27 cellular contexts compared by ENCODE assay signal in genomic region chr2:120542911-120543527, GRCh38.
"Had no signal": no experiment of that assay in that cellular context is flagged by ENCODE, and none has a peak within 500 bp of the region (broad histone marks: within the 10 kb centered on the region; RNA-seq: fewer than 3 reads in every experiment).

No MANE protein-coding gene starts in this region.

- H3K9me3 ChIP-seq: heart right ventricle, left lung, mucosa of descending colon, ovary, right atrium auricular region, sigmoid colon, spleen, testis, thyroid gland, transverse colon, upper lobe of right lung, uterus had no signal

- H3K27me3 ChIP-seq: heart right ventricle, hepatocyte, left lung, ovary, right atrium auricular region, sigmoid colon, testis, thyroid gland, transverse colon, upper lobe of right lung, uterus had no signal

- H3K4me1 ChIP-seq: testis, uterus had no signal

- H3K4me1 Mint-ChIP-seq: naive thymus-derived CD4-positive, alpha-beta T cell; stimulated activated memory B cell treated with anti-CD40 and anti-IgM and Interleukin-4, amounts not matched to agents 10 μg/mL and 1 μg/mL and 100 μg/mL, for 72 hours; stimulated activated naive CD8-positive, alpha-beta T cell treated with anti-CD3 and anti-CD28 coated beads, Interleukin-15, amount 100 ng/mL, for 72 hours had no signal

- H3K27ac Mint-ChIP-seq: natural killer cell treated with Interleukin-12 subunit alpha and Interleukin-12 subunit beta and Interleukin-15 and Interleukin-18, amount 100 ng/mL, for 72 hours; progenitor cell of endocrine pancreas; stimulated activated memory B cell treated with anti-CD40 and anti-IgM and Interleukin-4, amounts not matched to agents 10 μg/mL and 1 μg/mL and 100 μg/mL, for 72 hours; stimulated activated naive CD8-positive, alpha-beta T cell treated with anti-CD3 and anti-CD28 coated beads, Interleukin-15, amount 100 ng/mL, for 72 hours had no signal

- FAIRE-seq: keratinocyte, small intestine had no signal

- H2AFZ ChIP-seq: hepatocyte had no signal

- H3K27ac ChIP-seq: hepatocyte, left lung, ovary, right atrium auricular region, sigmoid colon, spleen, testis, thyroid gland, transverse colon, upper lobe of right lung, uterus had no signal

- ATAC-seq: left cardiac atrium; left lung; mucosa of descending colon; naive thymus-derived CD4-positive, alpha-beta T cell; natural killer cell treated with Interleukin-12 subunit alpha and Interleukin-12 subunit beta and Interleukin-15 and Interleukin-18, amount 100 ng/mL, for 72 hours; stimulated activated memory B cell treated with anti-CD40 and anti-IgM and Interleukin-4, amounts not matched to agents 10 μg/mL and 1 μg/mL and 100 μg/mL, for 72 hours; stimulated activated naive CD8-positive, alpha-beta T cell treated with anti-CD3 and anti-CD28 coated beads, Interleukin-15, amount 100 ng/mL, for 72 hours; upper lobe of right lung had no signal

- H3K36me3 Mint-ChIP-seq: naive thymus-derived CD4-positive, alpha-beta T cell; natural killer cell treated with Interleukin-12 subunit alpha and Interleukin-12 subunit beta and Interleukin-15 and Interleukin-18, amount 100 ng/mL, for 72 hours; stimulated activated memory B cell treated with anti-CD40 and anti-IgM and Interleukin-4, amounts not matched to agents 10 μg/mL and 1 μg/mL and 100 μg/mL, for 72 hours had no signal

- H3K36me3 ChIP-seq: heart right ventricle, left lung, ovary, right atrium auricular region, sigmoid colon, spleen, thyroid gland, transverse colon, upper lobe of right lung, uterus had no signal

- H3K4me3 ChIP-seq: heart right ventricle, hepatocyte, left lung, lung, mucosa of descending colon, ovary, right atrium auricular region, sigmoid colon, spleen, testis, thyroid gland, transverse colon, upper lobe of right lung, uterus had no signal

- H3K4me2 ChIP-seq: hepatocyte had no signal

- H3K4me3 Mint-ChIP-seq: naive thymus-derived CD4-positive, alpha-beta T cell; natural killer cell treated with Interleukin-12 subunit alpha and Interleukin-12 subunit beta and Interleukin-15 and Interleukin-18, amount 100 ng/mL, for 72 hours; stimulated activated memory B cell treated with anti-CD40 and anti-IgM and Interleukin-4, amounts not matched to agents 10 μg/mL and 1 μg/mL and 100 μg/mL, for 72 hours; stimulated activated naive CD8-positive, alpha-beta T cell treated with anti-CD3 and anti-CD28 coated beads, Interleukin-15, amount 100 ng/mL, for 72 hours had no signal

- H3K9me3 Mint-ChIP-seq: naive thymus-derived CD4-positive, alpha-beta T cell; natural killer cell treated with Interleukin-12 subunit alpha and Interleukin-12 subunit beta and Interleukin-15 and Interleukin-18, amount 100 ng/mL, for 72 hours; stimulated activated memory B cell treated with anti-CD40 and anti-IgM and Interleukin-4, amounts not matched to agents 10 μg/mL and 1 μg/mL and 100 μg/mL, for 72 hours; stimulated activated naive CD8-positive, alpha-beta T cell treated with anti-CD3 and anti-CD28 coated beads, Interleukin-15, amount 100 ng/mL, for 72 hours had no signal

- H3K79me2 ChIP-seq: hepatocyte had no signal

- DNase-seq: kidney glomerular epithelial cell; left cardiac atrium; left lung; midbrain; mucosa of descending colon; naive thymus-derived CD4-positive, alpha-beta T cell; ovary; sigmoid colon; small intestine; spleen; stimulated activated CD4-positive, alpha-beta T cell treated with anti-CD3 and anti-CD28 coated beads, Interleukin-4, amount 100 ng/mL, for 4 hours; stimulated activated CD8-positive, alpha-beta memory T cell treated with anti-CD3 and anti-CD28 coated beads, Interleukin-4, amount 100 ng/mL, for 48 hours; stimulated activated naive CD4-positive, alpha-beta T cell treated with Interleukin-2 at 50 U/mL for 16 hours; stimulated activated naive CD8-positive, alpha-beta T cell treated with anti-CD3 and anti-CD28 coated beads, Interleukin-15, amount 100 ng/mL, for 72 hours; testis; thyroid gland; transverse colon; upper lobe of right lung; uterus had no signal
